In genomic region chr3:29281265-29282228, GRCh38 we compare ENCODE assay signal across 8 cellular contexts. TPM values are rescaled to one million over a fixed set of nuclear protein-coding genes. Genes with fewer than 3 reads are reported as not detected.
DNase-seq lines count a peak whose midpoint lies in the region; ATAC-seq and TF ChIP-seq lines count a peak whose summit lies in the region.

No MANE protein-coding gene starts in this region.

- peaks cover 37% of the 10 kb centered on the region for H3K4me1 Mint-ChIP-seq in activated CD4-positive, alpha-beta T cell treated with anti-CD3 and anti-CD28 coated beads for 36 hours
- peaks cover 13 to 30% (median 25%) of the 10 kb centered on the region in 4 donors for H3K4me1 Mint-ChIP-seq in naive thymus-derived CD8-positive, alpha-beta T cell

- H3K27ac ChIP-seq in RWPE1, result peak overlapping the region; percentile 81

- no peak for TF ChIP-seq CTCF in RWPE1 (conservative IDR thresholded peaks at IDR 0.05; ENCODE audit: low read depth)
- no peak for TF ChIP-seq CTCF in epithelial cell of proximal tubule (conservative IDR thresholded peaks at IDR 0.05; ENCODE audit: low read depth, low read length)

- CTCF ChIA-PET in activated CD4-positive, alpha-beta T cell treated with anti-CD3 and anti-CD28 coated beads for 36 hours (lab: Charles Lee), result interaction anchor here (0.6 kb wide), 1 partner anchor 231 kb away, joined by 3 read pairs; no protein-coding TSS in a partner anchor
- CTCF ChIA-PET in RWPE1 (lab: Yijun Ruan, JAX), result interaction anchor here (0.6 to 0.7 kb wide), 2 partner anchors 84 to 1197 kb away, joined by 5 read pairs; no protein-coding TSS in a partner anchor

- intact Hi-C loops in activated CD4-positive, alpha-beta T cell treated with anti-CD3 and anti-CD28 coated beads for 36 hours (cut with DNase I, micrococcal nuclease), result loop anchor here in 1 of 2 experiments (2.0 to 5.0 kb wide), 3 partner anchors 97 to 441 kb away; no protein-coding TSS in a partner anchor

- DNase-seq in activated CD4-positive, alpha-beta T cell treated with anti-CD3 and anti-CD28 coated beads for 36 hours, result peak; percentile 20
- DNase-seq in activated CD4-positive, alpha-beta T cell treated with anti-CD3 and anti-CD28 coated beads, Interleukin-2, amount 50 U/mL, for 4 hours, result no peak
- peak; percentile 6 for DNase-seq in RWPE1 (ENCODE audit: low spot score)
- DNase-seq in epithelial cell of proximal tubule (ENCODE audit: low read depth), result no peak
- peak in 1 of 10 donors; percentile 6 for DNase-seq in naive thymus-derived CD8-positive, alpha-beta T cell
- DNase-seq in HT-29 (ENCODE audit: low spot score), result no peak
- DNase-seq in middle frontal gyrus (ENCODE audit: extremely low spot score, low spot score), result no peak

- POLR2A ChIA-PET in activated CD4-positive, alpha-beta T cell treated with anti-CD3 and anti-CD28 coated beads for 36 hours (lab: Charles Lee), result no interaction called here
- POLR2A ChIA-PET in RWPE1 (lab: Yijun Ruan, JAX; ENCODE audit: low non-redundant PET), result no interaction called here
- POLR2A ChIA-PET in naive thymus-derived CD8-positive, alpha-beta T cell (lab: Charles Lee), result no interaction called here

- peak; percentile 71 for ATAC-seq in activated CD4-positive, alpha-beta T cell treated with anti-CD3 and anti-CD28 coated beads for 36 hours
- ATAC-seq in HG02678 (IDR thresholded peaks at IDR 0.05; ENCODE audit: unreplicated experiment), result peak; percentile 62
- ATAC-seq in naive thymus-derived CD8-positive, alpha-beta T cell, result no peak

- peak overlapping the region; percentile 65 for H3K4me3 ChIP-seq in epithelial cell of proximal tubule (ENCODE audit: low read depth, low read length)

- no peaks in the 10 kb centered on the region for H3K9me3 Mint-ChIP-seq in activated CD4-positive, alpha-beta T cell treated with anti-CD3 and anti-CD28 coated beads for 36 hours (ENCODE audit: low read depth)
- no peaks in the 10 kb centered on the region for H3K9me3 Mint-ChIP-seq in naive thymus-derived CD8-positive, alpha-beta T cell

- H3K27ac Mint-ChIP-seq in activated CD4-positive, alpha-beta T cell treated with anti-CD3 and anti-CD28 coated beads for 36 hours, result peak overlapping the region; percentile 73
- peak overlapping the region in 6 of 10 donors; percentile 38 to 94 (median 54) for H3K27ac Mint-ChIP-seq in naive thymus-derived CD8-positive, alpha-beta T cell

- peaks cover 18% of the 10 kb centered on the region for H3K27me3 Mint-ChIP-seq in activated CD4-positive, alpha-beta T cell treated with anti-CD3 and anti-CD28 coated beads for 36 hours
- peaks cover 6 to 15% (median 11%) of the 10 kb centered on the region in 5 donors for H3K27me3 Mint-ChIP-seq in naive thymus-derived CD8-positive, alpha-beta T cell

- H3K36me3 Mint-ChIP-seq in activated CD4-positive, alpha-beta T cell treated with anti-CD3 and anti-CD28 coated beads for 36 hours (ENCODE audit: low read depth), result no peaks in the 10 kb centered on the region
- no peaks in the 10 kb centered on the region for H3K36me3 Mint-ChIP-seq in naive thymus-derived CD8-positive, alpha-beta T cell

- H3K4me3 Mint-ChIP-seq in activated CD4-positive, alpha-beta T cell treated with anti-CD3 and anti-CD28 coated beads for 36 hours, result peak overlapping the region; percentile 70
- peak overlapping the region; percentile 76 to 97 (median 88) for H3K4me3 Mint-ChIP-seq in naive thymus-derived CD8-positive, alpha-beta T cell

RNA-seq across cellular contexts. Expression of gene RBMS3, which starts 0.7 kb away (rescaled TPM):
- total RNA-seq in activated CD4-positive, alpha-beta T cell treated with anti-CD3 and anti-CD28 coated beads for 36 hours, result 1 to 10 TPM; 1.5 to 2.0 TPM
- 7.7 and 13.2 TPM in 2 replicates for total RNA-seq in epithelial cell of proximal tubule
- total RNA-seq in naive thymus-derived CD8-positive, alpha-beta T cell, result not detected
- polyA plus RNA-seq in naive thymus-derived CD8-positive, alpha-beta T cell, result not detected
- total RNA-seq in HT-29 (2014; rRNA removed; shearing (Covaris generic)), result not detected in 2 replicates

Comparison
In these comparisons a context has a peak if more than half of its experiments do, and no peak if none do; other contexts are left out.
1. DNase-seq: peak in activated CD4-positive, alpha-beta T cell treated with anti-CD3 and anti-CD28 coated beads for 36 hours (single experiment) and RWPE1 (single experiment); none in activated CD4-positive, alpha-beta T cell treated with anti-CD3 and anti-CD28 coated beads, Interleukin-2, amount 50 U/mL, for 4 hours (0 of 2), epithelial cell of proximal tubule (single experiment), HT-29 (single experiment) and middle frontal gyrus (single experiment).
2. ATAC-seq: peak in activated CD4-positive, alpha-beta T cell treated with anti-CD3 and anti-CD28 coated beads for 36 hours (single experiment) and HG02678 (single experiment); none in naive thymus-derived CD8-positive, alpha-beta T cell (0 of 2).